Comparison of ENCODE assay signal across 36 cellular contexts in genomic region chr5:83554686-83555085, GRCh38.
DNase-seq lines count a peak whose midpoint lies in the region; ATAC-seq, FAIRE-seq and TF ChIP-seq lines count a peak whose summit lies in the region.
"Had no signal": no experiment of that assay in that cellular context is flagged by ENCODE, and none has a peak within 500 bp of the region (broad histone marks: within the 10 kb centered on the region; RNA-seq: fewer than 3 reads in every experiment).

No MANE protein-coding gene starts in this region.

- H2AFZ ChIP-seq in H1 (ENCODE audit: low read length), result no peak overlapping the region

- no peak for ATAC-seq in stimulated activated naive CD8-positive, alpha-beta T cell treated with anti-CD3 and anti-CD28 coated beads, Interleukin-15, Interleukin-2, amounts not matched to agents 100 U/mL and 50 U/mL, for 24 hours
- ATAC-seq in T-cell (replicated peaks in 1 of 4) (no peak), HG02571 (IDR thresholded peaks at IDR 0.05; ENCODE audit: unreplicated experiment) (no peak), GM21576 (IDR thresholded peaks at IDR 0.05; ENCODE audit: unreplicated experiment) (no peak)
- ATAC-seq: effector memory CD8-positive, alpha-beta T cell; esophagus mucosa; naive thymus-derived CD8-positive, alpha-beta T cell; stimulated activated naive CD8-positive, alpha-beta T cell treated with anti-CD3 and anti-CD28 coated beads, Interleukin-15, amount 100 ng/mL, for 72 hours had no signal

- peak overlapping the region; percentile 77 to 94 (median 89) for H3K27ac Mint-ChIP-seq in nephron
- no peak overlapping the region for H3K27ac Mint-ChIP-seq in T-cell
- H3K27ac Mint-ChIP-seq: activated B cell treated with CpG ODN at 0.5 μM for 24 hours; effector memory CD8-positive, alpha-beta T cell; immature natural killer cell; naive thymus-derived CD8-positive, alpha-beta T cell; stimulated activated naive CD8-positive, alpha-beta T cell treated with anti-CD3 and anti-CD28 coated beads, Interleukin-15, amount 100 ng/mL, for 72 hours had no signal

- no peak for TF ChIP-seq EP300 in H1 (IDR thresholded peaks at IDR 0.05; ENCODE audit: borderline replicate concordance in 1 of 2, low read depth in 2 of 2, low read length in 2 of 2)

- H3K9me3 Mint-ChIP-seq in nephron (no peaks in the 10 kb centered on the region), T-cell (no peaks in the 10 kb centered on the region)
- H3K9me3 Mint-ChIP-seq: activated B cell treated with CpG ODN at 0.5 μM for 24 hours; effector memory CD8-positive, alpha-beta T cell; immature natural killer cell; naive thymus-derived CD8-positive, alpha-beta T cell; stimulated activated naive CD8-positive, alpha-beta T cell treated with anti-CD3 and anti-CD28 coated beads, Interleukin-15, amount 100 ng/mL, for 72 hours had no signal

- H3K79me1 ChIP-seq in H1 (ENCODE audit: low read depth, low read length), result no peaks in the 10 kb centered on the region

- no peak overlapping the region for H3K56ac ChIP-seq in H1 (replicated peaks; ENCODE audit: insufficient read length, low read depth, low read length)

- no peak for TF ChIP-seq CTCF in H1 (IDR thresholded peaks at IDR 0.05; ENCODE audit: control extremely low read depth in 1 of 3, insufficient read depth in 1 of 3, low read depth in 1 of 3, low read length in 3 of 3)
- TF ChIP-seq CTCF in nephron (IDR thresholded peaks at IDR 0.05; ENCODE audit: unreplicated experiment in 3 of 3), result no peak

- no peak overlapping the region for H4K5ac ChIP-seq in H1 (ENCODE audit: insufficient read length, low read depth, low read length)

- H2AK5ac ChIP-seq in H1 (ENCODE audit: low read depth, low read length), result no peak overlapping the region

- H3K36me3 ChIP-seq in H1 (ENCODE audit: control insufficient read depth in 2 of 4, insufficient read depth in 4 of 4, low read length in 3 of 4), result peaks cover 9 to 73% (median 47%) of the 10 kb centered on the region in 4 experiments
- H3K36me3 ChIP-seq: BLaER1 treated with 17β-estradiol and CSF1 and Interleukin-3, amounts not matched to agents 10 nM and 100 nM; colonic mucosa; left ventricle myocardium inferior; tibial artery had no signal

- H3K4me1 ChIP-seq in H1 (replicated peaks in 1 of 4; ENCODE audit: control insufficient read depth in 3 of 4, insufficient read depth in 4 of 4, low read length in 3 of 4), result no peaks in the 10 kb centered on the region
- H3K4me1 ChIP-seq: BLaER1 treated with 17β-estradiol and CSF1 and Interleukin-3, amounts not matched to agents 10 nM and 100 nM; colonic mucosa had no signal

- no peaks in the 10 kb centered on the region for H3K79me2 ChIP-seq in H1 (ENCODE audit: control insufficient read depth in 1 of 2, insufficient read depth in 2 of 2, low read length in 2 of 2)

- no peak overlapping the region for H3K14ac ChIP-seq in H1 (ENCODE audit: insufficient read length)

- H3K9me3 ChIP-seq in H1 (ENCODE audit: insufficient read depth in 2 of 2, low read depth in 1 of 2, low read length in 1 of 2), result no peaks in the 10 kb centered on the region
- H3K9me3 ChIP-seq: BLaER1 treated with 17β-estradiol and CSF1 and Interleukin-3, amounts not matched to agents 10 nM and 100 nM; colonic mucosa; left ventricle myocardium inferior; tibial artery had no signal

- H3K4me3 Mint-ChIP-seq in nephron (no peak overlapping the region), T-cell (no peak overlapping the region)
- H3K4me3 Mint-ChIP-seq: activated B cell treated with CpG ODN at 0.5 μM for 24 hours; effector memory CD8-positive, alpha-beta T cell; immature natural killer cell; naive thymus-derived CD8-positive, alpha-beta T cell; stimulated activated naive CD8-positive, alpha-beta T cell treated with anti-CD3 and anti-CD28 coated beads, Interleukin-15, amount 100 ng/mL, for 72 hours had no signal

- no peak overlapping the region for H2BK5ac ChIP-seq in H1 (ENCODE audit: low read depth, low read length)

- H3K18ac ChIP-seq in H1 (ENCODE audit: extremely low read depth, low read length), result no peak overlapping the region

- H3K27me3 ChIP-seq in H1 (replicated peaks in 1 of 4; ENCODE audit: control insufficient read depth in 3 of 4, extremely low read depth in 1 of 4, insufficient read depth in 3 of 4, low read length in 3 of 4), result no peaks in the 10 kb centered on the region
- H3K27me3 ChIP-seq: BLaER1 treated with 17β-estradiol and CSF1 and Interleukin-3, amounts not matched to agents 10 nM and 100 nM; colonic mucosa; tibial artery had no signal

- no peaks in the 10 kb centered on the region for H3K23me2 ChIP-seq in H1 (ENCODE audit: low read depth, low read length)

- peaks cover 0 to 2% of the 10 kb centered on the region in 2 experiments for H4K20me1 ChIP-seq in H1 (replicated peaks in 1 of 2; ENCODE audit: control insufficient read depth in 1 of 2, insufficient read depth in 2 of 2, low read length in 2 of 2)
- H4K20me1 ChIP-seq: BLaER1 treated with 17β-estradiol and CSF1 and Interleukin-3, amounts not matched to agents 10 nM and 100 nM had no signal

- no peak overlapping the region for H2BK15ac ChIP-seq in H1 (ENCODE audit: low read length)

- no peak for TF ChIP-seq POLR2A in H1 (IDR thresholded peaks at IDR 0.05; ENCODE audit: control extremely low read depth in 1 of 2, low read depth in 2 of 2, low read length in 2 of 2)

- H3K27ac ChIP-seq in H1 (ENCODE audit: low read depth, low read length), result no peak overlapping the region
- H3K27ac ChIP-seq: BLaER1 treated with 17β-estradiol and CSF1 and Interleukin-3, amounts not matched to agents 10 nM and 100 nM; colonic mucosa; HL-60 had no signal

- FAIRE-seq in H1 (lab: Jason Lieb, UNC), result peak; percentile 13
- FAIRE-seq: bronchial epithelial cell, frontal cortex, GM12891 had no signal

- no peak overlapping the region for H4K8ac ChIP-seq in H1 (ENCODE audit: extremely low read depth, insufficient read depth, low read length)

- H3K23ac ChIP-seq in H1 (ENCODE audit: insufficient read length), result no peak overlapping the region

- POLR2A ChIA-PET in H1 (lab: Charles Lee; ENCODE audit: partially characterized antibody), result no interaction called here
- POLR2A ChIA-PET in T-cell (lab: Charles Lee), result no interaction called here

- 95% methylated on average over 1 of the region's 1 CpG; no CpG with 5 or more reads in 1 of the 2 experiments for WGBS in H1 (ENCODE audit: extremely low coverage in 1 of 2, insufficient coverage in 1 of 2, insufficient read length in 1 of 2, insufficient replicate concordance in 2 of 2, low coverage in 1 of 2, low lambda C conversion rate in 2 of 2, missing lambda C conversion rate in 1 of 2), 2 experiments

- no peak overlapping the region for H3K4me3 ChIP-seq in H1 (ENCODE audit: extremely low read depth in 1 of 4, insufficient read depth in 2 of 4, low read depth in 3 of 4, low read length in 4 of 4)
- H3K4me3 ChIP-seq: BLaER1 treated with 17β-estradiol and CSF1 and Interleukin-3, amounts not matched to agents 10 nM and 100 nM; colonic mucosa; left ventricle myocardium inferior; tibial artery had no signal

- no peak overlapping the region for H3K4me2 ChIP-seq in H1 (ENCODE audit: insufficient read depth in 1 of 2, low read depth in 2 of 2, low read length in 2 of 2)
- H3K4me2 ChIP-seq: BLaER1 treated with 17β-estradiol and CSF1 and Interleukin-3, amounts not matched to agents 10 nM and 100 nM had no signal

- H2BK120ac ChIP-seq in H1 (replicated peaks; ENCODE audit: low read depth, low read length), result no peak overlapping the region

- H2BK20ac ChIP-seq in H1 (ENCODE audit: low read length), result no peak overlapping the region

- H3K4ac ChIP-seq in H1 (replicated peaks; ENCODE audit: insufficient read length, low read depth, low read length), result no peak overlapping the region

- no peaks in the 10 kb centered on the region for H3K27me3 Mint-ChIP-seq in nephron (ENCODE audit: low read depth)
- peaks cover 0 to 5% of the 10 kb centered on the region in 2 donors for H3K27me3 Mint-ChIP-seq in T-cell
- H3K27me3 Mint-ChIP-seq: activated B cell treated with CpG ODN at 0.5 μM for 24 hours; effector memory CD8-positive, alpha-beta T cell had no signal

- DNase-seq in Caki2 (ENCODE audit: low read depth), result peak; percentile 78
- DNase-seq in M059J (ENCODE audit: low read depth), result peak; percentile 68
- no peak for DNase-seq in H1 (ENCODE audit: low read depth in 1 of 2, low spot score in 2 of 2)
- DNase-seq in stimulated activated naive CD8-positive, alpha-beta T cell treated with anti-CD3 and anti-CD28 coated beads, Interleukin-15, Interleukin-2, amounts not matched to agents 100 U/mL and 50 U/mL, for 24 hours, result no peak
- DNase-seq in T-cell, result no peak
- DNase-seq: activated B cell treated with CpG ODN at 0.5 μM for 24 hours; activated CD4-positive, alpha-beta T cell treated with anti-CD3 and anti-CD28 coated beads, Interleukin-2, amount 50 U/mL, for 1 hour; activated naive CD4-positive, alpha-beta T cell; activated T-cell treated with anti-CD3 and anti-CD28 coated beads, Interleukin-2, amount 50 U/mL, for 48 hours; colonic mucosa; COR-L47; effector memory CD8-positive, alpha-beta T cell; GOT3; hypothalamus; immature natural killer cell; Karpas-422; left ventricle myocardium inferior; midbrain; naive thymus-derived CD8-positive, alpha-beta T cell; NCI-H1694 treated with DMSO at 0.1 percent for 48 hours; NCI-H2171; NCI-H510A; occipital lobe; SIG-M5; stimulated activated naive CD8-positive, alpha-beta T cell treated with anti-CD3 and anti-CD28 coated beads, Interleukin-15, amount 100 ng/mL, for 72 hours; T-helper 1 cell; tibial artery had no signal

- no peak overlapping the region for H2BK12ac ChIP-seq in H1 (ENCODE audit: low read depth, low read length)

- TF ChIP-seq RAD21 in H1 (IDR thresholded peaks at IDR 0.05 in 1 of 2, conservative IDR thresholded peaks at IDR 0.05 in 1 of 2; ENCODE audit: low read depth in 2 of 2, low read length in 2 of 2), result no peak

- H4K91ac ChIP-seq in H1 (replicated peaks; ENCODE audit: insufficient read length, low read length), result no peak overlapping the region

- in situ Hi-C loops in Caki2 (cut with HindIII; ENCODE audit: low pct_unique_long_range_greater_than_20kb, low sequenced_read_pairs), result no loop called here

- CTCF ChIA-PET in H1 (lab: Charles Lee; ENCODE audit: partially characterized antibody) (no interaction called here), T-cell (lab: Charles Lee) (no interaction called here)

- no peak overlapping the region for H3K9ac ChIP-seq in H1 (replicated peaks in 1 of 4; ENCODE audit: extremely low read depth in 1 of 4, low read depth in 3 of 4, low read length in 3 of 4)
- H3K9ac ChIP-seq: BLaER1 treated with 17β-estradiol and CSF1 and Interleukin-3, amounts not matched to agents 10 nM and 100 nM had no signal

- peaks cover 91% of the 10 kb centered on the region for H3K36me3 Mint-ChIP-seq in nephron (ENCODE audit: low read depth)
- no peaks in the 10 kb centered on the region for H3K36me3 Mint-ChIP-seq in T-cell
- H3K36me3 Mint-ChIP-seq: immature natural killer cell; naive thymus-derived CD8-positive, alpha-beta T cell had no signal

- H3K4me1 Mint-ChIP-seq in nephron (peaks cover 45% of the 10 kb centered on the region), T-cell (no peaks in the 10 kb centered on the region)
- H3K4me1 Mint-ChIP-seq: activated B cell treated with CpG ODN at 0.5 μM for 24 hours; immature natural killer cell; naive thymus-derived CD8-positive, alpha-beta T cell; stimulated activated naive CD8-positive, alpha-beta T cell treated with anti-CD3 and anti-CD28 coated beads, Interleukin-15, amount 100 ng/mL, for 72 hours had no signal

TF ChIP-seq in H1, 55 proteins besides CTCF, POLR2A, EP300 and RAD21:
- TF ChIP-seq CBX8 (IDR thresholded peaks at IDR 0.05; ENCODE audit: borderline replicate concordance, low read depth, low read length), result no peak

Comparison
In these comparisons a context has a peak if more than half of its experiments do, and no peak if none do; other contexts are left out.
1. DNase-seq: peak in Caki2 (single experiment) and M059J (single experiment); none in H1 (0 of 2), stimulated activated naive CD8-positive, alpha-beta T cell treated with anti-CD3 and anti-CD28 coated beads, Interleukin-15, Interleukin-2, amounts not matched to agents 100 U/mL and 50 U/mL, for 24 hours (single experiment) and T-cell (0 of 34).
2. H3K27ac Mint-ChIP-seq: peak in nephron (3 of 3); none in T-cell (0 of 2).